In the genomic region with DNA sequence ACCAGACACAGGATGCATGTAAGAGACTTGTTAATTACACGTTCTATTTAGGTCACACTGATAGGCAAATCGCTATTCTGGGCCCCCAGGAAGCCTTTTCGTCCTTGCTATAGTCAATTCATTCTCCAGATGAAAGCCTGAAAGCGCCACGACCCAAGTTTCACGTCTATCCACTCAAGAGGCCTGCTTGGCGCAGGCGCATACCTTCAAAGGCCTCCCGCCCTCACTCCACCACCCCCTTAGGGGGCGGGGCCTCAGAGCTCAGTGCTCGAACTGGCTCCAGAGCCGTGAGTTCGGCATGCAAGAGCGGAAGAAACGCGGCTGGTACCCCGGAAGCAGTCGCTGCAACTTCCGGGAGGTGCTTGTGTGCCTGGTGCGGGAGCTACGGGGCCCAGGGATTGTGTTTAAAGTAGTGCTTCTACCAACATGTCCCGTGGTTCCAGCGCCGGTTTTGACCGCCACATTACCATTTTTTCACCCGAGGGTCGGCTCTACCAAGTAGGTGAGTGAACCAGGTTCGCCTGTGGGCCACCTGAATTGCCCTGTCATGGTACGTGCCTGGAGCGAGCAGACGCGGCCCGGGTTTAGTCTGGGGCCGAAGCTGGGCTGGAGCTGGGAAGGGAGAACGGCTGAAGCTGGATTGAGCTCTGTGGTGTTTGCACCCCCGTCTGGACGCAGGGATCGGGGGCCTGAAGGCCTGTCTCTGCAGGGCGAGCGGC, we compare ENCODE assay signal across 8 cellular contexts. TPM values are rescaled to one million over a fixed set of nuclear protein-coding genes. Genes with fewer than 3 reads are reported as not detected.
DNase-seq lines count a peak whose midpoint lies in the region; ATAC-seq, FAIRE-seq and TF ChIP-seq lines count a peak whose summit lies in the region.

A gene (plus strand): TSS at position 332 of the 719 bp plus-strand sequence. CDS start 95 bp downstream, at position 427.

- H3K4me1 Mint-ChIP-seq in chondrocyte (ENCODE audit: low read depth): peaks cover 44% of the 10 kb centered on the region

- H3K4me3 ChIP-seq in kidney (ENCODE audit: low read length in 2 of 2): peak within 1 kb of the TSS; percentile 77 to 96

- H3K9me3 Mint-ChIP-seq in chondrocyte (ENCODE audit: low read depth): no peaks in the 10 kb centered on the region

- TF ChIP-seq CTCF in chondrocyte (IDR thresholded peaks at IDR 0.05): peak; percentile 23
- TF ChIP-seq CTCF in kidney (IDR thresholded peaks at IDR 0.05; ENCODE audit: borderline replicate concordance, extremely low read depth, insufficient read depth): no peak

- H3K9ac ChIP-seq in kidney (ENCODE audit: low read length in 2 of 2): peak within 1 kb of the TSS; percentile 77 to 95

- H3K4me1 ChIP-seq in kidney (ENCODE audit: control insufficient read depth in 1 of 2, insufficient read depth in 1 of 2, low read depth in 1 of 2, low read length in 2 of 2): peaks cover 5 to 9% of the 10 kb centered on the region in 2 donors

- H3K27ac Mint-ChIP-seq in chondrocyte (ENCODE audit: unreplicated experiment): peak within 1 kb of the TSS; percentile 99

- H3K27me3 Mint-ChIP-seq in chondrocyte (ENCODE audit: low read depth): no peaks in the 10 kb centered on the region

- intact Hi-C loops in kidney (cut with DNase I): no loop called here

- no peaks in the 10 kb centered on the region for H3K36me3 Mint-ChIP-seq in chondrocyte (ENCODE audit: low read depth)

- peak; percentile 87 for TF ChIP-seq POLR2A in GM19193 (IDR thresholded peaks at IDR 0.05; ENCODE audit: extremely low read depth, insufficient read depth, insufficient read length)

- FAIRE-seq in kidney (lab: Jason Lieb, UNC): peak; percentile 85

- no peaks in the 10 kb centered on the region for H3K36me3 ChIP-seq in kidney (ENCODE audit: control insufficient read depth in 1 of 2, insufficient read depth in 2 of 2, low read length in 2 of 2)

- H3K4me3 Mint-ChIP-seq in chondrocyte (ENCODE audit: unreplicated experiment): peak within 1 kb of the TSS; percentile 98

- H3K9me3 ChIP-seq in kidney (ENCODE audit: control insufficient read depth in 1 of 2, low read length in 2 of 2): no peaks in the 10 kb centered on the region

- peak within 1 kb of the TSS; percentile 79 for H3K27ac ChIP-seq in kidney (ENCODE audit: low read depth in 2 of 2, low read length in 2 of 2)

- DNase-seq in AML-193 (lab: John Stamatoyannopoulos, UW): peak; percentile 96
- DNase-seq in NCI-H510A treated with DMSO at 0.1 percent for 48 hours (lab: John Stamatoyannopoulos, UW): peak; percentile 99
- peak; percentile 97 to 98 for DNase-seq in activated CD4-positive, alpha-beta T cell treated with anti-CD3 and anti-CD28 coated beads for 24 hours (ENCODE audit: low read depth in 2 of 2)
- peak; percentile 99 for DNase-seq in chondrocyte (ENCODE audit: low spot score)
- peak; percentile 100 for DNase-seq in kidney
- peak; percentile 100 for DNase-seq in stimulated activated CD4-positive, alpha-beta T cell treated with anti-CD3 and anti-CD28 coated beads, Interleukin-15, amount 100 ng/mL, for 24 hours

- peak; percentile 86 for ATAC-seq in HG03439 (IDR thresholded peaks at IDR 0.05; ENCODE audit: unreplicated experiment)

RNA-seq across cellular contexts. Expression of the gene that starts here (rescaled TPM):
- total RNA-seq in chondrocyte: 129 to 167 TPM (median 137 TPM) in 3 replicates
- 127 TPM for total RNA-seq in kidney
- polyA plus RNA-seq in kidney (ENCODE audit: insufficient read depth, low read depth, low replicate concordance): 174 TPM

Comparison
In these comparisons a context has a peak if more than half of its experiments do, and no peak if none do; other contexts are left out.
1. Peak in every context shown above with its lines: DNase-seq, ATAC-seq, H3K4me3 ChIP-seq and H3K27ac ChIP-seq.